Comparison of ENCODE assay signal across 17 cellular contexts in the genomic region with DNA sequence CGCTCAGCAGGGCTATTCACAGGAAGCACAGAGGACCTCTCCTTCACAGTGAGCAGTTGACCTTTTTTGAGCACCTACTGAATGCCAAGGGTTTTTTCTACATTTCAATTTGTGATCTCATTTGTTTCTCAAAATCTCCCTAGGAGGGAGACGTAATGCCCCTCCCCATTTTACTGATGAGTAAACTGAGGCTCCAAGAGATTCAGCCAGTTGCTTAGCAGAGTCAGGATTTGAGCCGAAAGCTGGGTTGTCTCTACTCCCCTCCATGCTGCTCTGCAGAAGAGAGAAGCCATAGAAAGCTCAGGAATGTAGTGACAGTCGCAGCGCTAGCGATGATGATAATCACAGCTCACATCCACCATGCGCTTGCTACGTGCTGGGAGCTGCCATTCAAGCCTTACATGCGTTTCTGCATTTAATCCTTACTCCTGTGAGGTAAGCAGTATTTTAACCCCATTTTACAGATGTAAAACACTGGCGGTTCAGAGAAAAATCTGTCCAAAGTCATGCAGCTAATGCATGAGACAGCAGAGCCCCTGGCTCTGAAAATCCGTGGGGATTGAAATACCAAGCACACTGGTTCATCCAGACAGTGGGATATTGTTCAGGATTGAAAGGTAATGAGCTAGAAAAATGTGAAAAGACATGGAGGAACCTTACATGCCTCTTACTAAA. TPM values are rescaled to one million over a fixed set of nuclear protein-coding genes. Genes with fewer than 3 reads are reported as not detected.
DNase-seq lines count a peak whose midpoint lies in the region; ATAC-seq, FAIRE-seq and TF ChIP-seq lines count a peak whose summit lies in the region.
"Had no signal": no experiment of that assay in that cellular context is flagged by ENCODE, and none has a peak within 500 bp of the region (broad histone marks: within the 10 kb centered on the region; RNA-seq: fewer than 3 reads in every experiment).

No MANE protein-coding gene starts in this region.

- no peak overlapping the region for H3K27ac Mint-ChIP-seq in MCF 10A (ENCODE audit: low read depth, unreplicated experiment)
- H3K27ac Mint-ChIP-seq: activated CD4-positive, alpha-beta memory T cell treated with anti-CD3 and anti-CD28 coated beads, Interleukin-2, amount 10 ng/mL, durations not matched to agents 7 days and 5 days; activated naive CD4-positive, alpha-beta T cell treated with anti-CD3 and anti-CD28 coated beads for 36 hours; T-helper 1 cell treated with Interleukin-12 subunit alpha and Interleukin-12 subunit beta and Interleukin-4 antibody, amounts not matched to agents 30 μg/mL and 1 μg/mL, for 36 hours had no signal

- peaks cover 18% of the 10 kb centered on the region for H3K4me1 Mint-ChIP-seq in MCF 10A (ENCODE audit: insufficient read depth, unreplicated experiment)

- BruUV-seq in MCF 10A (replicated peaks; lab: Mats Ljungman, UMichigan), result no TSS peak

- TF ChIP-seq EP300 in upper lobe of left lung (IDR thresholded peaks at IDR 0.05), result no peak

- H3K27me3 Mint-ChIP-seq in MCF 10A (ENCODE audit: insufficient read depth, unreplicated experiment), result no peaks in the 10 kb centered on the region
- H3K27me3 Mint-ChIP-seq: activated CD4-positive, alpha-beta memory T cell treated with anti-CD3 and anti-CD28 coated beads, Interleukin-2, amount 10 ng/mL, durations not matched to agents 7 days and 5 days; natural killer cell treated with Interleukin-12 subunit alpha and Interleukin-12 subunit beta and Interleukin-15 and Interleukin-18, amount 100 ng/mL, for 72 hours had no signal

- FAIRE-seq in pancreas (lab: Jason Lieb, UNC), result no peak
- FAIRE-seq: GM12892 had no signal

- no peak for ATAC-seq in pancreas
- no peak for ATAC-seq in upper lobe of left lung (ENCODE audit: low FRiP score in 2 of 2)
- ATAC-seq in GM18511 (IDR thresholded peaks at IDR 0.05; ENCODE audit: unreplicated experiment), result no peak
- ATAC-seq: natural killer cell treated with Interleukin-12 subunit alpha and Interleukin-12 subunit beta and Interleukin-15 and Interleukin-18, amount 100 ng/mL, for 72 hours had no signal

- H3K4me3 Mint-ChIP-seq in MCF 10A (ENCODE audit: unreplicated experiment), result no peak overlapping the region
- H3K4me3 Mint-ChIP-seq: activated CD4-positive, alpha-beta memory T cell treated with anti-CD3 and anti-CD28 coated beads, Interleukin-2, amount 10 ng/mL, durations not matched to agents 7 days and 5 days; activated naive CD4-positive, alpha-beta T cell treated with anti-CD3 and anti-CD28 coated beads for 36 hours; natural killer cell treated with Interleukin-12 subunit alpha and Interleukin-12 subunit beta and Interleukin-15 and Interleukin-18, amount 100 ng/mL, for 72 hours; T-helper 1 cell treated with Interleukin-12 subunit alpha and Interleukin-12 subunit beta and Interleukin-4 antibody, amounts not matched to agents 30 μg/mL and 1 μg/mL, for 36 hours had no signal

- H3K36me3 ChIP-seq in breast epithelium, result no peaks in the 10 kb centered on the region
- H3K36me3 ChIP-seq in esophagus (ENCODE audit: control insufficient read depth in 2 of 2, insufficient read depth in 2 of 2, low read length in 1 of 2), result peaks cover 0 to 2% of the 10 kb centered on the region in 2 donors
- H3K36me3 ChIP-seq in pancreas, result no peaks in the 10 kb centered on the region
- H3K36me3 ChIP-seq in upper lobe of left lung, result no peaks in the 10 kb centered on the region
- H3K36me3 ChIP-seq: HAP-1 had no signal

- H3K4me3 ChIP-seq in breast epithelium, result no peak overlapping the region
- H3K4me3 ChIP-seq in esophagus (ENCODE audit: low read depth in 1 of 2, low read length in 2 of 2), result no peak overlapping the region
- no peak overlapping the region for H3K4me3 ChIP-seq in pancreas
- no peak overlapping the region for H3K4me3 ChIP-seq in upper lobe of left lung
- H3K4me3 ChIP-seq: HAP-1 had no signal

- TF ChIP-seq POLR2A in breast epithelium (IDR thresholded peaks at IDR 0.05), result no peak
- no peak for TF ChIP-seq POLR2A in upper lobe of left lung (IDR thresholded peaks at IDR 0.05)

- peak overlapping the region; percentile 88 to 93 for H3K27ac ChIP-seq in breast epithelium
- H3K27ac ChIP-seq in esophagus (ENCODE audit: low read depth in 2 of 2, low read length in 1 of 2), result peak overlapping the region; percentile 63 to 84
- peak overlapping the region; percentile 44 to 79 (median 74) for H3K27ac ChIP-seq in pancreas
- peak overlapping the region; percentile 81 to 96 (median 88) for H3K27ac ChIP-seq in upper lobe of left lung
- H3K27ac ChIP-seq: KMS-11 had no signal

- intact Hi-C loops in breast epithelium (cut with DNase I; ENCODE audit: low total_unique reads), result loop anchor here (10.0 kb wide), 1 partner anchor 93 kb away; the partner anchor contains the start of gene DUSP1
- intact Hi-C loops in MCF 10A (cut with micrococcal nuclease), result loop anchor here (2.0 to 5.0 kb wide), 3 partner anchors 19 to 34 kb away; partner anchors contain the start of gene ERGIC1
- intact Hi-C loops in pancreas (cut with DNase I), result no loop called here

- H3K36me3 Mint-ChIP-seq in MCF 10A (ENCODE audit: insufficient read depth, unreplicated experiment), result peaks cover 12% of the 10 kb centered on the region
- H3K36me3 Mint-ChIP-seq: natural killer cell treated with Interleukin-12 subunit alpha and Interleukin-12 subunit beta and Interleukin-15 and Interleukin-18, amount 100 ng/mL, for 72 hours had no signal

- H3K27me3 ChIP-seq in breast epithelium (no peaks in the 10 kb centered on the region), esophagus (ENCODE audit: control insufficient read depth in 1 of 2, insufficient read depth in 2 of 2, low read length in 2 of 2) (no peaks in the 10 kb centered on the region), pancreas (no peaks in the 10 kb centered on the region), upper lobe of left lung (no peaks in the 10 kb centered on the region)

- WGBS in esophagus, 2 donors, result 68 to 73% methylated on average over 11 of the region's 11 CpGs
- WGBS in pancreas, 2 donors, result 72 to 74% methylated on average over 11 of the region's 11 CpGs
- 72 to 82% methylated on average over 11 of the region's 11 CpGs for WGBS in upper lobe of left lung, 2 donors

- peaks cover 3 to 43% of the 10 kb centered on the region in 2 donors for H3K4me1 ChIP-seq in breast epithelium
- H3K4me1 ChIP-seq in esophagus (ENCODE audit: control insufficient read depth in 2 of 2, insufficient read depth in 2 of 2, low read length in 1 of 2), result peaks cover 8 to 19% of the 10 kb centered on the region in 2 donors
- H3K4me1 ChIP-seq in pancreas, result peaks cover 21 to 28% (median 24%) of the 10 kb centered on the region in 3 donors
- peaks cover 63 to 75% (median 69%) of the 10 kb centered on the region in 4 donors for H3K4me1 ChIP-seq in upper lobe of left lung
- H3K4me1 ChIP-seq: HAP-1 had no signal

- H3K9me3 ChIP-seq in breast epithelium (no peaks in the 10 kb centered on the region), esophagus (ENCODE audit: control insufficient read depth in 2 of 2, insufficient read depth in 1 of 2, low read depth in 1 of 2, low read length in 1 of 2) (no peaks in the 10 kb centered on the region), pancreas (no peaks in the 10 kb centered on the region), upper lobe of left lung (no peaks in the 10 kb centered on the region)
- H3K9me3 ChIP-seq: HAP-1 had no signal

- DNase-seq in breast epithelium (ENCODE audit: low spot score in 2 of 2) (no peak), MCF 10A (ENCODE audit: unreplicated experiment) (no peak), pancreas (no peak), upper lobe of left lung (no peak), NCI-H2081 (lab: John Stamatoyannopoulos, UW) (no peak), activated gamma-delta T cell (lab: John Stamatoyannopoulos, UW) (no peak)
- DNase-seq: 8988T; activated CD4-positive, alpha-beta memory T cell treated with anti-CD3 and anti-CD28 coated beads, Interleukin-2, amount 10 ng/mL, durations not matched to agents 7 days and 5 days; activated naive CD4-positive, alpha-beta T cell treated with anti-CD3 and anti-CD28 coated beads for 36 hours; NCI-H2081 treated with DMSO at 0.1 percent for 48 hours had no signal

- no peaks in the 10 kb centered on the region for H3K9me3 Mint-ChIP-seq in MCF 10A (ENCODE audit: unreplicated experiment)
- H3K9me3 Mint-ChIP-seq: activated CD4-positive, alpha-beta memory T cell treated with anti-CD3 and anti-CD28 coated beads, Interleukin-2, amount 10 ng/mL, durations not matched to agents 7 days and 5 days; activated naive CD4-positive, alpha-beta T cell treated with anti-CD3 and anti-CD28 coated beads for 36 hours; natural killer cell treated with Interleukin-12 subunit alpha and Interleukin-12 subunit beta and Interleukin-15 and Interleukin-18, amount 100 ng/mL, for 72 hours; T-helper 1 cell treated with Interleukin-12 subunit alpha and Interleukin-12 subunit beta and Interleukin-4 antibody, amounts not matched to agents 30 μg/mL and 1 μg/mL, for 36 hours had no signal

- CTCF ChIA-PET in MCF 10A (lab: Yijun Ruan, JAX), result interaction anchor here (0.7 to 4.0 kb wide), 10 partner anchors 13 to 896 kb away, joined by 3 to 26 read pairs (median 4); partner anchors contain the start of gene DUSP1

- no peak for TF ChIP-seq CTCF in breast epithelium (IDR thresholded peaks at IDR 0.05)
- no peak for TF ChIP-seq CTCF in MCF 10A (IDR thresholded peaks at IDR 0.05; ENCODE audit: unreplicated experiment)
- TF ChIP-seq CTCF in pancreas (IDR thresholded peaks at IDR 0.05), result no peak
- no peak for TF ChIP-seq CTCF in upper lobe of left lung (IDR thresholded peaks at IDR 0.05)

- POLR2A ChIA-PET in MCF 10A (lab: Yijun Ruan, JAX), result interaction anchor here (1.5 to 11.0 kb wide), 13 partner anchors 8 to 153 kb away, joined by 5 to 520 read pairs (median 33); partner anchors contain the start of gene DUSP1

RNA-seq across cellular contexts. Expression of gene ERGIC1, which starts 33.8 kb away (rescaled TPM):
- total RNA-seq in breast epithelium (100 to 1,000 TPM in 1 of 3 donors, 10 to 100 TPM in 2; 86.6 to 139 (median 95.2) TPM), MCF 10A (2022) (257 and 292 TPM in 2 replicates), pancreas (100 to 1,000 TPM in 1 of 6 donors, 10 to 100 TPM in 5; 58.3 to 101 (median 76.7) TPM), upper lobe of left lung (100 to 1,000 TPM; 158 to 225 (median 173) TPM)
- polyA plus RNA-seq in esophagus (10 to 100 TPM; 45.2 to 47.1 TPM), pancreas (10 to 100 TPM; 54.8 to 60.3 TPM)

Comparison
In these comparisons a context has a peak if more than half of its experiments do, and no peak if none do; other contexts are left out.
1. intact Hi-C loops: an anchor here in breast epithelium (10.0 kb wide) and MCF 10A (2.0 to 5.0 kb wide); none called in pancreas.